Comparison of ENCODE assay signal across 8 cellular contexts in the genomic region with DNA sequence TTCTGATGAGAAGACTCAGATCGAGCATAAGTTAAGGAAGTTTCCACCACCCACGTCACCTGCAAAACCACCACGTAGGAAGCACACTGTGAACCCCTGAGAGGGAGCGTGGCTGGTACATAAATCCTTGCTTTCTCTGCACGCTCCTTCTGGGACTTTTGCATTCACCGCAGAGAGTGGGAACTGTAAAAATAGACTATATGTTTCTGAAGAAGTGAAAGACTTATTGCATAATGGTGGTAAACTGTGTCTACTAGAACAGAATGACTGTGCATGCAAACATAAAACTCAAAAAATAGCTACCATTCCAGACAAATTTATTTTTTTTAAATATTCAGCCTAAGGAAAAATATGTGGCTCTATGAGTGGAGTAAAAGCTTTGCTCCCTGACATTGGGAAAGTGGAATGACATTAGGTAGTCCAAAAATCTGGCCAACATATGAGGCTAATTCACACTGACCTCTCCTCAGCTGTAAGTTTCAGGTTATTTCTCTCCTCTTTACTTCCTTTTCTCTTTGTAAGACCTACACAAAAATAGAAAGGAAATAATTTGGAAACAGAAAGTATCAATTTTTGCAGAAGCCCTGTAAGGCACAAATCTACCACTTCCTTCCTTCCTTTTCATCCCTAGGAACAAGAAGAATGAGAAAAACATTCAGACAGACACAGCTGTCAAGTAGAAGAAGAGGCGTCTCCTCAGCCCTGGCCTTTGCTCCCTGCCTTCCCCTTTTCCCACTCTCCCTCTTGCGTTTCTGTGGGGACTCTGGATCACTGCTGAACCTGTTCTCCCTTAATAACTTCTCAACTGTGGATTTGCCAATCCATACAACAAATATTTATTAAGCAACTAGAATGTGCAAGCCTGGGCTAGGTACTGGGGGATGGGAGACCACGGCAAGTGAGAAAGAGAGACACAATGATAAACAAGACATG.
DNase-seq lines count a peak whose midpoint lies in the region; ATAC-seq and TF ChIP-seq lines count a peak whose summit lies in the region.

No MANE protein-coding gene starts in this region.

- H3K36me3 ChIP-seq in vagina = no peaks in the 10 kb centered on the region
- no peaks in the 10 kb centered on the region for H3K36me3 ChIP-seq in uterus

- ATAC-seq in GM21825 (IDR thresholded peaks at IDR 0.05; ENCODE audit: unreplicated experiment) = peak; percentile 90

- H3K9me3 ChIP-seq in vagina = no peaks in the 10 kb centered on the region
- H3K9me3 ChIP-seq in uterus = no peaks in the 10 kb centered on the region

- intact Hi-C loops in vagina (cut with DNase I) = no loop called here
- intact Hi-C loops in uterus (cut with DNase I; ENCODE audit: low total_unique reads) = no loop called here

- TF ChIP-seq POLR2A in vagina (IDR thresholded peaks at IDR 0.05) (no peak), uterus (IDR thresholded peaks at IDR 0.05) (no peak)

- H3K27me3 ChIP-seq in vagina (no peaks in the 10 kb centered on the region), uterus (no peaks in the 10 kb centered on the region)

- H3K27ac ChIP-seq in angular gyrus (ENCODE audit: low read depth, low read length) (peak overlapping the region; percentile 14), vagina (no peak overlapping the region), uterus (no peak overlapping the region)

- H3K4me3 ChIP-seq in GM12865 (ENCODE audit: low read depth, low read length) (peak overlapping the region; percentile 25), vagina (no peak overlapping the region), uterus (no peak overlapping the region)

- H3K4me1 ChIP-seq in vagina (no peaks in the 10 kb centered on the region), uterus (no peaks in the 10 kb centered on the region)

- no peak for TF ChIP-seq CTCF in GM12865 (IDR thresholded peaks at IDR 0.05; ENCODE audit: insufficient read depth, low read depth, low read length, missing control alignments)
- TF ChIP-seq CTCF in vagina (IDR thresholded peaks at IDR 0.05) = no peak
- TF ChIP-seq CTCF in uterus (IDR thresholded peaks at IDR 0.05) = no peak

- DNase-seq in GM12865 (ENCODE audit: low read depth) (peak; percentile 82), NOMO-1 (lab: John Stamatoyannopoulos, UW; ENCODE audit: unreplicated experiment in 2 of 2) (peak; percentile 64 to 87), vagina (ENCODE audit: extremely low spot score in 2 of 2) (no peak), uterus (no peak), germinal center (ENCODE audit: low spot score) (no peak)
- peak; percentile 39 to 72 (median 50) for DNase-seq in stimulated activated CD4-positive, alpha-beta T cell treated with anti-CD3 and anti-CD28 coated beads, TNF-alpha, amount 100 ng/mL, for 24 hours (ENCODE audit: low read depth in 3 of 3)

Comparison
In these comparisons a context has a peak if more than half of its experiments do, and no peak if none do; other contexts are left out.
1. DNase-seq: peak in GM12865 (single experiment), NOMO-1 (2 of 2) and stimulated activated CD4-positive, alpha-beta T cell treated with anti-CD3 and anti-CD28 coated beads, TNF-alpha, amount 100 ng/mL, for 24 hours (3 of 3); none in vagina (0 of 2), uterus (0 of 2) and germinal center (single experiment).